In genomic region chr18:75167759-75168211, GRCh38 we compare ENCODE assay signal across 14 cellular contexts. TPM values are rescaled to one million over a fixed set of nuclear protein-coding genes. Genes with fewer than 3 reads are reported as not detected.
A peak's percentile ranks its signal among the peaks of the same experiment; 100 is the strongest.
DNase-seq lines count a peak whose midpoint lies in the region; ATAC-seq and TF ChIP-seq lines count a peak whose summit lies in the region.
"Had no signal": no experiment of that assay in that cellular context is flagged by ENCODE, and none has a peak within 500 bp of the region (broad histone marks: within the 10 kb centered on the region; RNA-seq: fewer than 3 reads in every experiment).

No MANE protein-coding gene starts in this region.

- peak overlapping the region; percentile 49; the same call in 1 of the 2 replicates for H3K4me3 Mint-ChIP-seq in HFFc6
- H3K4me3 Mint-ChIP-seq in stimulated activated memory B cell treated with anti-CD40 and anti-IgM and Interleukin-4, amounts not matched to agents 10 μg/mL and 1 μg/mL and 100 μg/mL, for 72 hours: no peak overlapping the region
- H3K4me3 Mint-ChIP-seq: activated naive CD4-positive, alpha-beta T cell treated with anti-CD3 and anti-CD28 coated beads for 36 hours; central memory CD8-positive, alpha-beta T cell had no signal

- H3K27ac Mint-ChIP-seq in HFFc6: no peak overlapping the region
- no peak overlapping the region for H3K27ac Mint-ChIP-seq in stimulated activated memory B cell treated with anti-CD40 and anti-IgM and Interleukin-4, amounts not matched to agents 10 μg/mL and 1 μg/mL and 100 μg/mL, for 72 hours
- H3K27ac Mint-ChIP-seq: activated naive CD4-positive, alpha-beta T cell treated with anti-CD3 and anti-CD28 coated beads for 36 hours had no signal

- no peaks in the 10 kb centered on the region for H3K36me3 ChIP-seq in RWPE2 (ENCODE audit: low read depth)
- H3K36me3 ChIP-seq in heart right ventricle: no peaks in the 10 kb centered on the region
- H3K36me3 ChIP-seq: suprapubic skin had no signal

- H3K27me3 Mint-ChIP-seq in HFFc6 (ENCODE audit: insufficient read depth): peaks cover 18% of the 10 kb centered on the region
- H3K27me3 Mint-ChIP-seq in stimulated activated memory B cell treated with anti-CD40 and anti-IgM and Interleukin-4, amounts not matched to agents 10 μg/mL and 1 μg/mL and 100 μg/mL, for 72 hours: peaks cover 19% of the 10 kb centered on the region

- WGBS in heart right ventricle, 2 donors: 51 to 54% methylated on average over 25 of the region's 25 CpGs

- H3K9me3 ChIP-seq in RWPE2 (ENCODE audit: severe bottlenecking): no peaks in the 10 kb centered on the region
- H3K9me3 ChIP-seq in heart right ventricle: no peaks in the 10 kb centered on the region
- H3K9me3 ChIP-seq: Caco-2, suprapubic skin had no signal

- DNase-seq in HFFc6 (no peak), RWPE2 (ENCODE audit: low spot score) (no peak), heart right ventricle (peak in 1 of 2 donors; percentile 61), skeletal muscle cell (ENCODE audit: low read depth) (no peak), NCI-H1436 (lab: John Stamatoyannopoulos, UW) (no peak), DMS53 treated with DMSO at 0.1 percent for 48 hours (lab: John Stamatoyannopoulos, UW; ENCODE audit: unreplicated experiment) (no peak)
- DNase-seq: activated naive CD4-positive, alpha-beta T cell treated with anti-CD3 and anti-CD28 coated beads for 36 hours; Caco-2; MM.1S; NCI-H446 treated with DMSO at 0.1 percent for 48 hours had no signal

- H3K9me3 Mint-ChIP-seq in HFFc6: no peaks in the 10 kb centered on the region
- H3K9me3 Mint-ChIP-seq in stimulated activated memory B cell treated with anti-CD40 and anti-IgM and Interleukin-4, amounts not matched to agents 10 μg/mL and 1 μg/mL and 100 μg/mL, for 72 hours: no peaks in the 10 kb centered on the region
- H3K9me3 Mint-ChIP-seq: central memory CD8-positive, alpha-beta T cell had no signal

- H3K36me3 Mint-ChIP-seq in HFFc6 (ENCODE audit: low read depth): no peaks in the 10 kb centered on the region
- H3K36me3 Mint-ChIP-seq in stimulated activated memory B cell treated with anti-CD40 and anti-IgM and Interleukin-4, amounts not matched to agents 10 μg/mL and 1 μg/mL and 100 μg/mL, for 72 hours: no peaks in the 10 kb centered on the region

- H3K27me3 ChIP-seq in RWPE2 (ENCODE audit: insufficient read depth, poor library complexity, severe bottlenecking): peaks cover 15% of the 10 kb centered on the region
- no peaks in the 10 kb centered on the region for H3K27me3 ChIP-seq in heart right ventricle
- H3K27me3 ChIP-seq: suprapubic skin had no signal

- H3K4me1 Mint-ChIP-seq in HFFc6 (ENCODE audit: low read depth): peaks cover 5% of the 10 kb centered on the region
- H3K4me1 Mint-ChIP-seq in stimulated activated memory B cell treated with anti-CD40 and anti-IgM and Interleukin-4, amounts not matched to agents 10 μg/mL and 1 μg/mL and 100 μg/mL, for 72 hours: peaks cover 9% of the 10 kb centered on the region

- ATAC-seq in RWPE2 (ENCODE audit: low read depth) (peak; percentile 29; the same call in 1 of the 3 replicates), heart right ventricle (peak in 6 of 8 donors; percentile 18 to 64 (median 37))
- ATAC-seq in stimulated activated memory B cell treated with anti-CD40 and anti-IgM and Interleukin-4, amounts not matched to agents 10 μg/mL and 1 μg/mL and 100 μg/mL, for 72 hours: no peak
- ATAC-seq: sciatic nerve had no signal

- H3K27ac ChIP-seq in RWPE2 (ENCODE audit: poor library complexity, severe bottlenecking): no peak overlapping the region
- H3K27ac ChIP-seq in heart right ventricle: peak overlapping the region; percentile 13 to 93 (median 56)
- H3K27ac ChIP-seq: suprapubic skin had no signal

- TF ChIP-seq CTCF in HFFc6 (IDR thresholded peaks at IDR 0.05): no peak
- TF ChIP-seq CTCF in RWPE2 (IDR thresholded peaks at IDR 0.05; ENCODE audit: poor library complexity, severe bottlenecking): no peak
- no peak for TF ChIP-seq CTCF in heart right ventricle (IDR thresholded peaks at IDR 0.05)

- H3K4me3 ChIP-seq in RWPE2 (ENCODE audit: severe bottlenecking) (no peak overlapping the region), heart right ventricle (peak overlapping the region in 9 of 10 donors; percentile 2 to 41 (median 34)), skeletal muscle cell (ENCODE audit: low read depth, low read length) (peak overlapping the region; percentile 7)
- H3K4me3 ChIP-seq: suprapubic skin had no signal

- intact Hi-C loops in heart right ventricle (cut with DNase I): loop anchor here in 5 of 10 donors (5.0 to 10.0 kb wide), 7 partner anchors 40 to 513 kb away; partner anchors contain the start of gene PTGR3 (in 1 of the 5)

- H3K4me1 ChIP-seq in RWPE2 (ENCODE audit: insufficient read depth, poor library complexity, severe bottlenecking): no peaks in the 10 kb centered on the region
- H3K4me1 ChIP-seq in heart right ventricle: peaks cover 4 to 49% (median 17%) of the 10 kb centered on the region in 9 donors
- H3K4me1 ChIP-seq: Caco-2, suprapubic skin had no signal

RNA-seq across cellular contexts. Expression of gene PTGR3, which starts 41.2 kb away (rescaled TPM):
- 10 to 100 TPM; 37.9 to 47.5 (median 41.8) TPM for total RNA-seq in HFFc6 (2021; fragmentation: NEBNext Ultra II Directional; extraction: Animal tissue kit (Norgen Biotek cat#: 25700))
- total RNA-seq in heart right ventricle: 10 to 100 TPM; 48.5 to 71.3 (median 58.8) TPM
- 10 to 100 TPM; 10.0 to 19.2 TPM for polyA plus RNA-seq in heart right ventricle

RNA-seq across cellular contexts. Expression of gene TSHZ1, which starts 42.8 kb away (rescaled TPM):
- total RNA-seq in HFFc6 (2021; fragmentation: NEBNext Ultra II Directional; extraction: Animal tissue kit (Norgen Biotek cat#: 25700)): 10 to 100 TPM; 18.6 to 25.0 (median 23.3) TPM
- total RNA-seq in heart right ventricle: 10 to 100 TPM; 13.2 to 22.9 (median 18.3) TPM
- polyA plus RNA-seq in heart right ventricle: 10 to 100 TPM in 1 of 2 donors, 1 to 10 TPM in 1; 4.8 to 10.7 TPM
